Comparison of ENCODE assay signal across 1 cellular context in the genomic region with DNA sequence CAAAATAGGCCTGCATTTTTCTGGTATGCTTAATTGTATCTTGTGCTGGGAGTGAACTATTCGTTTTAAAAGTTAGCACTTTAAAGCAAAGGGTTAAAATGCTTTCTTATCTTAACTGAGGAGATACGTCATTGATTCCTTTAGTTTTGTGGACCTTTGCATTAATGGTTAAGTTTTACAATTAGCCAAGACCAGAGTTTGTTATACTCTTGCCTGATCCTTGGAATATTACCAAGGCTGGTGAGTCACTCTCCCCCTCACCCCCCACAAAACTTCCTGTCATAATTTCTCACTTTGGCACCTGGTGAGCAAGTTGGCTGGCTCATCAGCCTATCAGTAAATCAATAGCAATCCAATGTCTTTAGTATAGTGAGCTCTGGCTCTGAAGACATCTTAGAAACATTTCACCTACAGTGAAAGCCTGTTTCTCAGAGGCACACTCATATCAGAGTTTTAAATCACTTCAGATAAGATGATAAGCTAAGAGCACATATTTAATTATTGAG.
TF ChIP-seq lines count a peak whose summit lies in the region.

No MANE protein-coding gene starts in this region.

TF ChIP-seq in K562, 482 proteins besides CTCF, POLR2A, EP300 and RAD21 (continued from another document):
- TF ChIP-seq, protein P1, sequence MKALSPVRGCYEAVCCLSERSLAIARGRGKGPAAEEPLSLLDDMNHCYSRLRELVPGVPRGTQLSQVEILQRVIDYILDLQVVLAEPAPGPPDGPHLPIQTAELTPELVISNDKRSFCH (CRISPR knock-in tag; IDR thresholded peaks at IDR 0.05): no peak
- TF ChIP-seq, protein P1 (tag; IDR thresholded peaks at IDR 0.05): no peak
- TF ChIP-seq, protein P2, sequence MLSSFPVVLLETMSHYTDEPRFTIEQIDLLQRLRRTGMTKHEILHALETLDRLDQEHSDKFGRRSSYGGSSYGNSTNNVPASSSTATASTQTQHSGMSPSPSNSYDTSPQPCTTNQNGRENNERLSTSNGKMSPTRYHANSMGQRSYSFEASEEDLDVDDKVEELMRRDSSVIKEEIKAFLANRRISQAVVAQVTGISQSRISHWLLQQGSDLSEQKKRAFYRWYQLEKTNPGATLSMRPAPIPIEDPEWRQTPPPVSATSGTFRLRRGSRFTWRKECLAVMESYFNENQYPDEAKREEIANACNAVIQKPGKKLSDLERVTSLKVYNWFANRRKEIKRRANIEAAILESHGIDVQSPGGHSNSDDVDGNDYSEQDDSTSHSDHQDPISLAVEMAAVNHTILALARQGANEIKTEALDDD (IDR thresholded peaks at IDR 0.05): peak; percentile 47; the same call in 1 of the 2 replicates
- no peak for TF ChIP-seq L3MBTL2 (IDR thresholded peaks at IDR 0.05)
